ENCODE assay signal across 8 cellular contexts in the genomic region with DNA sequence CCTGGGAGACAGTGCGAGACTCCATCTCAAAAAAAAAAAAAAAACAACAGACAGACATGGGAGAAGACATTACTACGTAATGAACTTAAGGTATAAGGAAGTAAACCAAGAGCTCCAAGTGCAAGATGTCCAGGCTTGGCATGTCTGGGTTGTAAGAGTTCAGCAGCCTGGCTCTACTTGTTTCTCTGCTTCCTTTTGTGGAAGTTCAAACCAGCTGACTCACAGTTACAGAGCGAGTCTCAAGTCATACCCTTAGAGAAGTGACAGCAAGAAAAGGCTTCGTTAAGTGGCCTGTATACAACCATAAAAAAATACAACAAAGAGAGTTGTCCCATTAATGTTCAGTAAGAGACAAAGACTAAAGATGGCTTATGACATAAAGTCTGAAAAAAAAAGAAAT. TPM values are rescaled to one million over a fixed set of nuclear protein-coding genes. Genes with fewer than 3 reads are reported as not detected.
A peak's percentile ranks its signal among the peaks of the same experiment; 100 is the strongest.
DNase-seq lines count a peak whose midpoint lies in the region; ATAC-seq and TF ChIP-seq lines count a peak whose summit lies in the region.

No MANE protein-coding gene starts in this region.

- no peaks in the 10 kb centered on the region for H3K27me3 ChIP-seq in thyroid gland

- no peak for TF ChIP-seq CTCF in thyroid gland (IDR thresholded peaks at IDR 0.05)

- CTCF ChIA-PET in activated naive CD4-positive, alpha-beta T cell treated with anti-CD3 and anti-CD28 coated beads, Interleukin-2, amount 10 ng/mL, durations not matched to agents 7 days and 5 days (lab: Charles Lee), result no interaction called here

- peaks cover 28 to 46% of the 10 kb centered on the region in 2 donors for H3K36me3 ChIP-seq in thyroid gland

- intact Hi-C loops in thyroid gland (cut with DNase I), result no loop called here

- 81 to 85% methylated on average over 4 of the region's 4 CpGs for WGBS in thyroid gland, 2 donors

- no peak for ATAC-seq in activated naive CD8-positive, alpha-beta T cell treated with anti-CD3 and anti-CD28 coated beads, Interleukin-2, amount 50 U/mL, for 24 hours
- no peak for ATAC-seq in GM18517 (IDR thresholded peaks at IDR 0.05; ENCODE audit: unreplicated experiment)
- no peak for ATAC-seq in HG03520 (IDR thresholded peaks at IDR 0.05; ENCODE audit: unreplicated experiment)

- H3K9me3 Mint-ChIP-seq in activated naive CD4-positive, alpha-beta T cell treated with anti-CD3 and anti-CD28 coated beads, Interleukin-2, amount 10 ng/mL, durations not matched to agents 7 days and 5 days, result no peaks in the 10 kb centered on the region
- no peaks in the 10 kb centered on the region for H3K9me3 Mint-ChIP-seq in activated naive CD8-positive, alpha-beta T cell treated with anti-CD3 and anti-CD28 coated beads, Interleukin-2, amount 50 U/mL, for 24 hours

- H3K4me1 Mint-ChIP-seq in activated naive CD4-positive, alpha-beta T cell treated with anti-CD3 and anti-CD28 coated beads, Interleukin-2, amount 10 ng/mL, durations not matched to agents 7 days and 5 days, result peaks cover 34% of the 10 kb centered on the region
- H3K4me1 Mint-ChIP-seq in activated naive CD8-positive, alpha-beta T cell treated with anti-CD3 and anti-CD28 coated beads, Interleukin-2, amount 50 U/mL, for 24 hours, result peaks cover 27% of the 10 kb centered on the region

- peak overlapping the region in 1 of 3 donors; percentile 74 for H3K4me3 ChIP-seq in thyroid gland (replicated peaks in 1 of 3)

- no peaks in the 10 kb centered on the region for H3K27me3 Mint-ChIP-seq in activated naive CD4-positive, alpha-beta T cell treated with anti-CD3 and anti-CD28 coated beads, Interleukin-2, amount 10 ng/mL, durations not matched to agents 7 days and 5 days
- H3K27me3 Mint-ChIP-seq in activated naive CD8-positive, alpha-beta T cell treated with anti-CD3 and anti-CD28 coated beads, Interleukin-2, amount 50 U/mL, for 24 hours, result no peaks in the 10 kb centered on the region

- no peak for TF ChIP-seq POLR2A in thyroid gland (IDR thresholded peaks at IDR 0.05)

- H3K4me3 Mint-ChIP-seq in activated naive CD4-positive, alpha-beta T cell treated with anti-CD3 and anti-CD28 coated beads, Interleukin-2, amount 10 ng/mL, durations not matched to agents 7 days and 5 days, result peak overlapping the region; percentile 93
- H3K4me3 Mint-ChIP-seq in activated naive CD8-positive, alpha-beta T cell treated with anti-CD3 and anti-CD28 coated beads, Interleukin-2, amount 50 U/mL, for 24 hours, result peak overlapping the region; percentile 87

- no peaks in the 10 kb centered on the region for H3K9me3 ChIP-seq in thyroid gland

- H3K27ac ChIP-seq in thyroid gland, result peak overlapping the region in 2 of 3 donors; percentile 91

- DNase-seq in activated naive CD4-positive, alpha-beta T cell treated with anti-CD3 and anti-CD28 coated beads, Interleukin-2, amount 10 ng/mL, durations not matched to agents 7 days and 5 days, result no peak
- DNase-seq in activated naive CD4-positive, alpha-beta T cell (lab: John Stamatoyannopoulos, UW), result no peak
- DNase-seq in activated naive CD8-positive, alpha-beta T cell treated with anti-CD3 and anti-CD28 coated beads, Interleukin-2, amount 50 U/mL, for 24 hours, result no peak
- DNase-seq in kidney tubule cell (ENCODE audit: low spot score) (peak; percentile 71), thyroid gland (no peak), NK-92 (lab: John Stamatoyannopoulos, UW; ENCODE audit: unreplicated experiment) (no peak)

- H3K36me3 Mint-ChIP-seq in activated naive CD4-positive, alpha-beta T cell treated with anti-CD3 and anti-CD28 coated beads, Interleukin-2, amount 10 ng/mL, durations not matched to agents 7 days and 5 days, result peaks cover 46% of the 10 kb centered on the region
- H3K36me3 Mint-ChIP-seq in activated naive CD8-positive, alpha-beta T cell treated with anti-CD3 and anti-CD28 coated beads, Interleukin-2, amount 50 U/mL, for 24 hours (ENCODE audit: low read depth), result peaks cover 52% of the 10 kb centered on the region

- H3K27ac Mint-ChIP-seq in activated naive CD4-positive, alpha-beta T cell treated with anti-CD3 and anti-CD28 coated beads, Interleukin-2, amount 10 ng/mL, durations not matched to agents 7 days and 5 days, result peak overlapping the region; percentile 92
- peak overlapping the region; percentile 90 for H3K27ac Mint-ChIP-seq in activated naive CD8-positive, alpha-beta T cell treated with anti-CD3 and anti-CD28 coated beads, Interleukin-2, amount 50 U/mL, for 24 hours

- peaks cover 6 to 7% of the 10 kb centered on the region in 2 donors for H3K4me1 ChIP-seq in thyroid gland

RNA-seq across cellular contexts. Expression of gene RIT1, which starts 1.3 kb away (rescaled TPM):
- total RNA-seq in thyroid gland, result 10 to 100 TPM; 19.5 to 32.6 (median 27.4) TPM

RNA-seq across cellular contexts. Expression of gene KHDC4, which starts 24.3 kb away (rescaled TPM):
- 100 to 1,000 TPM in 1 of 4 donors, 10 to 100 TPM in 3; 58.5 to 114 (median 60.6) TPM for total RNA-seq in thyroid gland

RNA-seq across cellular contexts. Expression of gene RXFP4, which starts 31.5 kb away (rescaled TPM):
- total RNA-seq in thyroid gland, result not detected

RNA-seq across cellular contexts. Expression of gene SYT11, which starts 50.5 kb away (rescaled TPM):
- 1 to 10 TPM; 3.3 to 9.1 (median 3.6) TPM for total RNA-seq in thyroid gland

RNA-seq across cellular contexts. Expression of gene GON4L, which starts 52.9 kb away (rescaled TPM):
- total RNA-seq in thyroid gland, result 10 to 100 TPM; 32.3 to 64.9 (median 43.6) TPM
